1 cellular context compared by ENCODE assay signal in the genomic region with DNA sequence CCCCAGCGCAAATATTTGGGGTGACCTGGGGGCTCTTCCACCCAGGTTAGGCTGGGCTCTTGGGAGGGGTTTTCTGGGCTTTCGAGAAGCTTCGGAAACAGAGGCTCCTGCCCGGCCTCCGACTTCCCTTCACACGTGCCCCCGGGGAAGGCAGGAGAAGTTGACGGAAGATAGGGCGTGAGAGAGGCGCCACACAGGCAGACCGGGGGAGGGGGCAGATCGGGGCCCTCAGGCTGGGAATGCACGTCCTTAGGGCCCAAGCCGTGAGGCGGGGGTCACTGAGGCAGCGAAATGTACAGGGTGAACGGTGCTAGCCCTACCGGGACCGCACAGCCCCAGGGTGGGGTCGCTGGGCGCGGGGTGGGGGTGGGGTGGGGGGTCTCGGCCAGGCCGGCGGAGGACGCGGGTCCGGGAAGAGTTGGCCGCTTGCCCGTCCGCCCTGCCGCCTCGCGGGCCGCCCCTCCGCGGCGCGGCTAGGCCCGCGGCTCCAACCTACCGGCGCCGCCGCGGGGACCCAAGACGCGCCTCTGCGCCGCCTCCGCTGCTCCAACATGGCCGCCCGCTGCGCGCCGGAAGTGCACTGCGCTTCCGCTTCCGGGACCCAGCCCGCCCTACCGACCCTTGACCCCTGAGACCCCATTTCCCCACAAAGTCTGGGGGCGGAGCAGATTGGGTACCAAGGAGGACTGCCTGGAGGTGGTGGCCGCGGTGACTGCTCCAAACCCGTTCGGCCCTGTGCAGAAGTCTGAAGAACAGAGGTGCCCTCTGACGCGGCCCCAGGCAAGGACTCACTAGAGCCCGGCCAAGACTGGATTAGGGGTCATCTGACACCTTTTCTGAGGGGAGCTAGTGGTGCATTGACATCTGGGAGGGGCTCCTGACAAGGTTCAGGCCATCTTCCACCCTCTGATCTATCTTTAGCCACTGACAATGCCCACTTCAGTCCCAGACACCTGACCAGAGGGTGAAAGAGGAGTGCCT.
TF ChIP-seq lines count a peak whose summit lies in the region.

TSS of gene CCDC71 (minus strand) at position 561 of the 981 bp plus-strand sequence. CDS start 2,123 bp downstream, outside the sequence.

TF ChIP-seq in GM12878, 131 proteins besides CTCF, POLR2A, EP300 and RAD21 (continued from another document and continues in another):
- TF ChIP-seq, protein P1, sequence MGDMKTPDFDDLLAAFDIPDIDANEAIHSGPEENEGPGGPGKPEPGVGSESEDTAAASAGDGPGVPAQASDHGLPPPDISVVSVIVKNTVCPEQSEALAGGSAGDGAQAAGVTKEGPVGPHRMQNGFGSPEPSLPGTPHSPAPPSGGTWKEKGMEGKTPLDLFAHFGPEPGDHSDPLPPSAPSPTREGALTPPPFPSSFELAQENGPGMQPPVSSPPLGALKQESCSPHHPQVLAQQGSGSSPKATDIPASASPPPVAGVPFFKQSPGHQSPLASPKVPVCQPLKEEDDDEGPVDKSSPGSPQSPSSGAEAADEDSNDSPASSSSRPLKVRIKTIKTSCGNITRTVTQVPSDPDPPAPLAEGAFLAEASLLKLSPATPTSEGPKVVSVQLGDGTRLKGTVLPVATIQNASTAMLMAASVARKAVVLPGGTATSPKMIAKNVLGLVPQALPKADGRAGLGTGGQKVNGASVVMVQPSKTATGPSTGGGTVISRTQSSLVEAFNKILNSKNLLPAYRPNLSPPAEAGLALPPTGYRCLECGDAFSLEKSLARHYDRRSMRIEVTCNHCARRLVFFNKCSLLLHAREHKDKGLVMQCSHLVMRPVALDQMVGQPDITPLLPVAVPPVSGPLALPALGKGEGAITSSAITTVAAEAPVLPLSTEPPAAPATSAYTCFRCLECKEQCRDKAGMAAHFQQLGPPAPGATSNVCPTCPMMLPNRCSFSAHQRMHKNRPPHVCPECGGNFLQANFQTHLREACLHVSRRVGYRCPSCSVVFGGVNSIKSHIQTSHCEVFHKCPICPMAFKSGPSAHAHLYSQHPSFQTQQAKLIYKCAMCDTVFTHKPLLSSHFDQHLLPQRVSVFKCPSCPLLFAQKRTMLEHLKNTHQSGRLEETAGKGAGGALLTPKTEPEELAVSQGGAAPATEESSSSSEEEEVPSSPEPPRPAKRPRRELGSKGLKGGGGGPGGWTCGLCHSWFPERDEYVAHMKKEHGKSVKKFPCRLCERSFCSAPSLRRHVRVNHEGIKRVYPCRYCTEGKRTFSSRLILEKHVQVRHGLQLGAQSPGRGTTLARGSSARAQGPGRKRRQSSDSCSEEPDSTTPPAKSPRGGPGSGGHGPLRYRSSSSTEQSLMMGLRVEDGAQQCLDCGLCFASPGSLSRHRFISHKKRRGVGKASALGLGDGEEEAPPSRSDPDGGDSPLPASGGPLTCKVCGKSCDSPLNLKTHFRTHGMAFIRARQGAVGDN (IDR thresholded peaks at IDR 0.05), result peak; percentile 95
- no peak for TF ChIP-seq JUND (IDR thresholded peaks at IDR 0.05; ENCODE audit: low read depth, low read length)
- TF ChIP-seq, protein P2, sequence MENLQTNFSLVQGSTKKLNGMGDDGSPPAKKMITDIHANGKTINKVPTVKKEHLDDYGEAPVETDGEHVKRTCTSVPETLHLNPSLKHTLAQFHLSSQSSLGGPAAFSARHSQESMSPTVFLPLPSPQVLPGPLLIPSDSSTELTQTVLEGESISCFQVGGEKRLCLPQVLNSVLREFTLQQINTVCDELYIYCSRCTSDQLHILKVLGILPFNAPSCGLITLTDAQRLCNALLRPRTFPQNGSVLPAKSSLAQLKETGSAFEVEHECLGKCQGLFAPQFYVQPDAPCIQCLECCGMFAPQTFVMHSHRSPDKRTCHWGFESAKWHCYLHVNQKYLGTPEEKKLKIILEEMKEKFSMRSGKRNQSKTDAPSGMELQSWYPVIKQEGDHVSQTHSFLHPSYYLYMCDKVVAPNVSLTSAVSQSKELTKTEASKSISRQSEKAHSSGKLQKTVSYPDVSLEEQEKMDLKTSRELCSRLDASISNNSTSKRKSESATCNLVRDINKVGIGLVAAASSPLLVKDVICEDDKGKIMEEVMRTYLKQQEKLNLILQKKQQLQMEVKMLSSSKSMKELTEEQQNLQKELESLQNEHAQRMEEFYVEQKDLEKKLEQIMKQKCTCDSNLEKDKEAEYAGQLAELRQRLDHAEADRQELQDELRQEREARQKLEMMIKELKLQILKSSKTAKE (IDR thresholded peaks at IDR 0.05; ENCODE audit: low read depth, poor library complexity, severe bottlenecking), result no peak
- no peak for TF ChIP-seq ZNF384 (IDR thresholded peaks at IDR 0.05; ENCODE audit: borderline replicate concordance, low read depth, low read length)
- TF ChIP-seq RB1 (IDR thresholded peaks at IDR 0.05; ENCODE audit: borderline replicate concordance), result peak; percentile 76; the same call in 1 of the 2 replicates
- TF ChIP-seq, protein P3, sequence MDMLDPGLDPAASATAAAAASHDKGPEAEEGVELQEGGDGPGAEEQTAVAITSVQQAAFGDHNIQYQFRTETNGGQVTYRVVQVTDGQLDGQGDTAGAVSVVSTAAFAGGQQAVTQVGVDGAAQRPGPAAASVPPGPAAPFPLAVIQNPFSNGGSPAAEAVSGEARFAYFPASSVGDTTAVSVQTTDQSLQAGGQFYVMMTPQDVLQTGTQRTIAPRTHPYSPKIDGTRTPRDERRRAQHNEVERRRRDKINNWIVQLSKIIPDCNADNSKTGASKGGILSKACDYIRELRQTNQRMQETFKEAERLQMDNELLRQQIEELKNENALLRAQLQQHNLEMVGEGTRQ (IDR thresholded peaks at IDR 0.05; ENCODE audit: borderline replicate concordance, low read depth, low read length), result no peak
- no peak for TF ChIP-seq PML (IDR thresholded peaks at IDR 0.05; ENCODE audit: low read length)
- TF ChIP-seq SUPT20H (IDR thresholded peaks at IDR 0.05; ENCODE audit: borderline replicate concordance, control insufficient read depth, low read depth, low read length), result no peak
- peak; percentile 49; the same call in 1 of the 3 replicates for TF ChIP-seq POU2F2 (IDR thresholded peaks at IDR 0.05; ENCODE audit: borderline replicate concordance, low read depth, low read length)
- TF ChIP-seq, protein P4, sequence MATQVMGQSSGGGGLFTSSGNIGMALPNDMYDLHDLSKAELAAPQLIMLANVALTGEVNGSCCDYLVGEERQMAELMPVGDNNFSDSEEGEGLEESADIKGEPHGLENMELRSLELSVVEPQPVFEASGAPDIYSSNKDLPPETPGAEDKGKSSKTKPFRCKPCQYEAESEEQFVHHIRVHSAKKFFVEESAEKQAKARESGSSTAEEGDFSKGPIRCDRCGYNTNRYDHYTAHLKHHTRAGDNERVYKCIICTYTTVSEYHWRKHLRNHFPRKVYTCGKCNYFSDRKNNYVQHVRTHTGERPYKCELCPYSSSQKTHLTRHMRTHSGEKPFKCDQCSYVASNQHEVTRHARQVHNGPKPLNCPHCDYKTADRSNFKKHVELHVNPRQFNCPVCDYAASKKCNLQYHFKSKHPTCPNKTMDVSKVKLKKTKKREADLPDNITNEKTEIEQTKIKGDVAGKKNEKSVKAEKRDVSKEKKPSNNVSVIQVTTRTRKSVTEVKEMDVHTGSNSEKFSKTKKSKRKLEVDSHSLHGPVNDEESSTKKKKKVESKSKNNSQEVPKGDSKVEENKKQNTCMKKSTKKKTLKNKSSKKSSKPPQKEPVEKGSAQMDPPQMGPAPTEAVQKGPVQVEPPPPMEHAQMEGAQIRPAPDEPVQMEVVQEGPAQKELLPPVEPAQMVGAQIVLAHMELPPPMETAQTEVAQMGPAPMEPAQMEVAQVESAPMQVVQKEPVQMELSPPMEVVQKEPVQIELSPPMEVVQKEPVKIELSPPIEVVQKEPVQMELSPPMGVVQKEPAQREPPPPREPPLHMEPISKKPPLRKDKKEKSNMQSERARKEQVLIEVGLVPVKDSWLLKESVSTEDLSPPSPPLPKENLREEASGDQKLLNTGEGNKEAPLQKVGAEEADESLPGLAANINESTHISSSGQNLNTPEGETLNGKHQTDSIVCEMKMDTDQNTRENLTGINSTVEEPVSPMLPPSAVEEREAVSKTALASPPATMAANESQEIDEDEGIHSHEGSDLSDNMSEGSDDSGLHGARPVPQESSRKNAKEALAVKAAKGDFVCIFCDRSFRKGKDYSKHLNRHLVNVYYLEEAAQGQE (IDR thresholded peaks at IDR 0.05; ENCODE audit: low read depth, low read length), result no peak
- TF ChIP-seq, protein P5, sequence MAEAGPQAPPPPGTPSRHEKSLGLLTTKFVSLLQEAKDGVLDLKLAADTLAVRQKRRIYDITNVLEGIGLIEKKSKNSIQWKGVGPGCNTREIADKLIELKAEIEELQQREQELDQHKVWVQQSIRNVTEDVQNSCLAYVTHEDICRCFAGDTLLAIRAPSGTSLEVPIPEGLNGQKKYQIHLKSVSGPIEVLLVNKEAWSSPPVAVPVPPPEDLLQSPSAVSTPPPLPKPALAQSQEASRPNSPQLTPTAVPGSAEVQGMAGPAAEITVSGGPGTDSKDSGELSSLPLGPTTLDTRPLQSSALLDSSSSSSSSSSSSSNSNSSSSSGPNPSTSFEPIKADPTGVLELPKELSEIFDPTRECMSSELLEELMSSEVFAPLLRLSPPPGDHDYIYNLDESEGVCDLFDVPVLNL (IDR thresholded peaks at IDR 0.05; ENCODE audit: low read depth, low read length), result no peak
- no peak for TF ChIP-seq MAX (IDR thresholded peaks at IDR 0.05; ENCODE audit: low read depth, low read length)
- peak; percentile 68; the same call in 1 of the 2 replicates for TF ChIP-seq CHD2 (IDR thresholded peaks at IDR 0.05; ENCODE audit: borderline replicate concordance, low read depth, low read length)
- TF ChIP-seq, protein P6, sequence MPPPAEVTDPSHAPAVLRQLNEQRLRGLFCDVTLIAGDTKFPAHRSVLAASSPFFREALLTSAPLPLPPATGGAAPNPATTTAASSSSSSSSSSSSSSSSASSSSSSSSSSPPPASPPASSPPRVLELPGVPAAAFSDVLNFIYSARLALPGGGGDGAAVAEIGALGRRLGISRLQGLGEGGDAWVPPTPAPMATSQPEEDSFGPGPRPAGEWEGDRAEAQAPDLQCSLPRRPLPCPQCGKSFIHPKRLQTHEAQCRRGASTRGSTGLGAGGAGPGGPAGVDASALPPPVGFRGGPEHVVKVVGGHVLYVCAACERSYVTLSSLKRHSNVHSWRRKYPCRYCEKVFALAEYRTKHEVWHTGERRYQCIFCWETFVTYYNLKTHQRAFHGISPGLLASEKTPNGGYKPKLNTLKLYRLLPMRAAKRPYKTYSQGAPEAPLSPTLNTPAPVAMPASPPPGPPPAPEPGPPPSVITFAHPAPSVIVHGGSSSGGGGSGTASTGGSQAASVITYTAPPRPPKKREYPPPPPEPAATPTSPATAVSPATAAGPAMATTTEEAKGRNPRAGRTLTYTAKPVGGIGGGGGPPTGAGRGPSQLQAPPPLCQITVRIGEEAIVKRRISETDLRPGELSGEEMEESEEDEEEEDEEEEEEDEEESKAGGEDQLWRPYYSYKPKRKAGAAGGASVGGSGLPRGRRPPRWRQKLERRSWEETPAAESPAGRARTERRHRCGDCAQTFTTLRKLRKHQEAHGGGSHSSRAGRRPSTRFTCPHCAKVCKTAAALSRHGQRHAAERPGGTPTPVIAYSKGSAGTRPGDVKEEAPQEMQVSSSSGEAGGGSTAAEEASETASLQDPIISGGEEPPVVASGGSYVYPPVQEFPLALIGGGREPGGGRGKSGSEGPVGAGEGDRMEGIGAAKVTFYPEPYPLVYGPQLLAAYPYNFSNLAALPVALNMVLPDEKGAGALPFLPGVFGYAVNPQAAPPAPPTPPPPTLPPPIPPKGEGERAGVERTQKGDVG (CRISPR knock-in tag; IDR thresholded peaks at IDR 0.05), result no peak
- no peak for TF ChIP-seq IRF4 (IDR thresholded peaks at IDR 0.05; ENCODE audit: low read depth, low read length)
- no peak for TF ChIP-seq STAT3 (IDR thresholded peaks at IDR 0.05; ENCODE audit: low read depth, low read length)
- TF ChIP-seq ZNF24 (IDR thresholded peaks at IDR 0.05), result no peak
- TF ChIP-seq, protein P7, sequence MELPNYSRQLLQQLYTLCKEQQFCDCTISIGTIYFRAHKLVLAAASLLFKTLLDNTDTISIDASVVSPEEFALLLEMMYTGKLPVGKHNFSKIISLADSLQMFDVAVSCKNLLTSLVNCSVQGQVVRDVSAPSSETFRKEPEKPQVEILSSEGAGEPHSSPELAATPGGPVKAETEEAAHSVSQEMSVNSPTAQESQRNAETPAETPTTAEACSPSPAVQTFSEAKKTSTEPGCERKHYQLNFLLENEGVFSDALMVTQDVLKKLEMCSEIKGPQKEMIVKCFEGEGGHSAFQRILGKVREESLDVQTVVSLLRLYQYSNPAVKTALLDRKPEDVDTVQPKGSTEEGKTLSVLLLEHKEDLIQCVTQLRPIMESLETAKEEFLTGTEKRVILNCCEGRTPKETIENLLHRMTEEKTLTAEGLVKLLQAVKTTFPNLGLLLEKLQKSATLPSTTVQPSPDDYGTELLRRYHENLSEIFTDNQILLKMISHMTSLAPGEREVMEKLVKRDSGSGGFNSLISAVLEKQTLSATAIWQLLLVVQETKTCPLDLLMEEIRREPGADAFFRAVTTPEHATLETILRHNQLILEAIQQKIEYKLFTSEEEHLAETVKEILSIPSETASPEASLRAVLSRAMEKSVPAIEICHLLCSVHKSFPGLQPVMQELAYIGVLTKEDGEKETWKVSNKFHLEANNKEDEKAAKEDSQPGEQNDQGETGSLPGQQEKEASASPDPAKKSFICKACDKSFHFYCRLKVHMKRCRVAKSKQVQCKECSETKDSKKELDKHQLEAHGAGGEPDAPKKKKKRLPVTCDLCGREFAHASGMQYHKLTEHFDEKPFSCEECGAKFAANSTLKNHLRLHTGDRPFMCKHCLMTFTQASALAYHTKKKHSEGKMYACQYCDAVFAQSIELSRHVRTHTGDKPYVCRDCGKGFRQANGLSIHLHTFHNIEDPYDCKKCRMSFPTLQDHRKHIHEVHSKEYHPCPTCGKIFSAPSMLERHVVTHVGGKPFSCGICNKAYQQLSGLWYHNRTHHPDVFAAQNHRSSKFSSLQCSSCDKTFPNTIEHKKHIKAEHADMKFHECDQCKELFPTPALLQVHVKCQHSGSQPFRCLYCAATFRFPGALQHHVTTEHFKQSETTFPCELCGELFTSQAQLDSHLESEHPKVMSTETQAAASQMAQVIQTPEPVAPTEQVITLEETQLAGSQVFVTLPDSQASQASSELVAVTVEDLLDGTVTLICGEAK (IDR thresholded peaks at IDR 0.05; ENCODE audit: borderline replicate concordance), result peak; percentile 94
- no peak for TF ChIP-seq MEF2A (IDR thresholded peaks at IDR 0.05; ENCODE audit: insufficient read depth, low read depth, low read length)
- no peak for TF ChIP-seq CHD1 (IDR thresholded peaks at IDR 0.05; ENCODE audit: low read depth, low read length)
- TF ChIP-seq POLR2AphosphoS2 (IDR thresholded peaks at IDR 0.05; ENCODE audit: low read depth, low read length), result no peak; the same call in 1 of the 2 replicates
- TF ChIP-seq MLLT1 (IDR thresholded peaks at IDR 0.05), result peak; percentile 78
- no peak for TF ChIP-seq HDAC6 (IDR thresholded peaks at IDR 0.05; ENCODE audit: unreplicated experiment)
- TF ChIP-seq FOS (IDR thresholded peaks at IDR 0.05; ENCODE audit: borderline replicate concordance, extremely low read depth, insufficient read length), result no peak
- no peak for TF ChIP-seq ATF7 (IDR thresholded peaks at IDR 0.05; ENCODE audit: low read depth)
- TF ChIP-seq HCFC1 (IDR thresholded peaks at IDR 0.05; ENCODE audit: low read length), result peak; percentile 72
- TF ChIP-seq FOXM1 (IDR thresholded peaks at IDR 0.05; ENCODE audit: low read depth, low read length), result no peak
